8 cellular contexts compared by ENCODE assay signal in genomic region chr1:42957229-42957879, GRCh38. TPM values are rescaled to one million over a fixed set of nuclear protein-coding genes. Genes with fewer than 3 reads are reported as not detected.
A peak's percentile ranks its signal among the peaks of the same experiment; 100 is the strongest.
DNase-seq lines count a peak whose midpoint lies in the region; ATAC-seq and TF ChIP-seq lines count a peak whose summit lies in the region.

No MANE protein-coding gene starts in this region.

- TF ChIP-seq CTCF in GM10248 (IDR thresholded peaks at IDR 0.05; ENCODE audit: control extremely low read depth, extremely low read depth, low read depth, missing control alignments), result no peak

- CTCF ChIA-PET in GM10248 (lab: Yijun Ruan, JAX), result interaction anchor here (0.8 to 1.4 kb wide), 4 partner anchors 17 to 116 kb away, joined by 3 to 7 read pairs (median 3); no protein-coding TSS in a partner anchor

- peaks cover 22% of the 10 kb centered on the region for H3K36me3 ChIP-seq in iPS-15b (ENCODE audit: control insufficient read depth, insufficient read depth, low read length)

- H3K9me3 ChIP-seq in iPS-15b (ENCODE audit: control insufficient read depth, insufficient read depth, low read length), result no peaks in the 10 kb centered on the region

- H3K4me3 ChIP-seq in iPS-15b (ENCODE audit: low read depth, low read length), result peak overlapping the region; percentile 67

- H3K4me1 Mint-ChIP-seq in activated T-cell treated with anti-CD3 and anti-CD28 coated beads, Interleukin-2, amount 50 U/mL, for 72 hours (ENCODE audit: low read depth), result peaks cover 68% of the 10 kb centered on the region
- peaks cover 68% of the 10 kb centered on the region for H3K4me1 Mint-ChIP-seq in stimulated activated effector memory CD8-positive, alpha-beta T cell treated with anti-CD3 and anti-CD28 coated beads, Interleukin-12 subunit alpha, Interleukin-12 subunit beta, amount 100 ng/mL, for 72 hours

- no peaks in the 10 kb centered on the region for H3K9me3 Mint-ChIP-seq in activated T-cell treated with anti-CD3 and anti-CD28 coated beads, Interleukin-2, amount 50 U/mL, for 72 hours
- no peaks in the 10 kb centered on the region for H3K9me3 Mint-ChIP-seq in stimulated activated effector memory CD8-positive, alpha-beta T cell treated with anti-CD3 and anti-CD28 coated beads, Interleukin-12 subunit alpha, Interleukin-12 subunit beta, amount 100 ng/mL, for 72 hours

- no peaks in the 10 kb centered on the region for H3K27me3 Mint-ChIP-seq in activated T-cell treated with anti-CD3 and anti-CD28 coated beads, Interleukin-2, amount 50 U/mL, for 72 hours (ENCODE audit: low read depth)

- ATAC-seq in activated T-cell treated with anti-CD3 and anti-CD28 coated beads, Interleukin-2, amount 50 U/mL, for 72 hours (replicated peaks in 1 of 2), result no peak
- ATAC-seq in stimulated activated effector memory CD8-positive, alpha-beta T cell treated with anti-CD3 and anti-CD28 coated beads, Interleukin-12 subunit alpha, Interleukin-12 subunit beta, amount 100 ng/mL, for 72 hours, result no peak
- no peak for ATAC-seq in GM18873 (IDR thresholded peaks at IDR 0.05; ENCODE audit: low FRiP score, unreplicated experiment)

- peak; percentile 15 for DNase-seq in NCI-H146 (lab: John Stamatoyannopoulos, UW)
- DNase-seq in NCI-H146 treated with DMSO at 0.1 percent for 48 hours (lab: John Stamatoyannopoulos, UW; ENCODE audit: unreplicated experiment), result no peak
- no peak for DNase-seq in activated T-cell treated with anti-CD3 and anti-CD28 coated beads, Interleukin-2, amount 50 U/mL, for 72 hours
- DNase-seq in stimulated activated effector memory CD8-positive, alpha-beta T cell treated with anti-CD3 and anti-CD28 coated beads, Interleukin-12 subunit alpha, Interleukin-12 subunit beta, amount 100 ng/mL, for 72 hours (ENCODE audit: low spot score in 2 of 2), result peak in 1 of 2 donors; percentile 71
- DNase-seq in GM10248 (ENCODE audit: extremely low spot score), result no peak
- no peak for DNase-seq in NCI-H1092 (lab: John Stamatoyannopoulos, UW)

- H3K9ac ChIP-seq in iPS-15b (ENCODE audit: low read depth, low read length), result peak overlapping the region; percentile 51

- peaks cover 5 to 10% of the 10 kb centered on the region in 2 donors for H3K36me3 Mint-ChIP-seq in activated T-cell treated with anti-CD3 and anti-CD28 coated beads, Interleukin-2, amount 50 U/mL, for 72 hours (ENCODE audit: insufficient read depth in 2 of 2)
- peaks cover 68% of the 10 kb centered on the region for H3K36me3 Mint-ChIP-seq in stimulated activated effector memory CD8-positive, alpha-beta T cell treated with anti-CD3 and anti-CD28 coated beads, Interleukin-12 subunit alpha, Interleukin-12 subunit beta, amount 100 ng/mL, for 72 hours

- peaks cover 37% of the 10 kb centered on the region for H3K4me1 ChIP-seq in iPS-15b (ENCODE audit: control insufficient read depth, insufficient read depth, low read length)

- H3K27me3 ChIP-seq in iPS-15b (ENCODE audit: control insufficient read depth, insufficient read depth, low read length), result no peaks in the 10 kb centered on the region

- peak overlapping the region; percentile 86 to 98 for H3K4me3 Mint-ChIP-seq in activated T-cell treated with anti-CD3 and anti-CD28 coated beads, Interleukin-2, amount 50 U/mL, for 72 hours
- H3K4me3 Mint-ChIP-seq in stimulated activated effector memory CD8-positive, alpha-beta T cell treated with anti-CD3 and anti-CD28 coated beads, Interleukin-12 subunit alpha, Interleukin-12 subunit beta, amount 100 ng/mL, for 72 hours, result peak overlapping the region; percentile 93

- H3K27ac Mint-ChIP-seq in activated T-cell treated with anti-CD3 and anti-CD28 coated beads, Interleukin-2, amount 50 U/mL, for 72 hours, result peak overlapping the region; percentile 98
- peak overlapping the region; percentile 98 for H3K27ac Mint-ChIP-seq in stimulated activated effector memory CD8-positive, alpha-beta T cell treated with anti-CD3 and anti-CD28 coated beads, Interleukin-12 subunit alpha, Interleukin-12 subunit beta, amount 100 ng/mL, for 72 hours

- POLR2A ChIA-PET in GM10248 (lab: Yijun Ruan, JAX), result interaction anchor here (0.7 kb wide), 1 partner anchor 25 kb away, joined by 3 read pairs; no protein-coding TSS in a partner anchor

RNA-seq across cellular contexts. Expression of gene SLC2A1, which starts 1.3 kb away (rescaled TPM):
- total RNA-seq in activated T-cell treated with anti-CD3 and anti-CD28 coated beads, Interleukin-2, amount 50 U/mL, for 72 hours, result 10 to 100 TPM; 41.7 to 51.9 TPM
